8 cellular contexts compared by ENCODE assay signal in the genomic region with DNA sequence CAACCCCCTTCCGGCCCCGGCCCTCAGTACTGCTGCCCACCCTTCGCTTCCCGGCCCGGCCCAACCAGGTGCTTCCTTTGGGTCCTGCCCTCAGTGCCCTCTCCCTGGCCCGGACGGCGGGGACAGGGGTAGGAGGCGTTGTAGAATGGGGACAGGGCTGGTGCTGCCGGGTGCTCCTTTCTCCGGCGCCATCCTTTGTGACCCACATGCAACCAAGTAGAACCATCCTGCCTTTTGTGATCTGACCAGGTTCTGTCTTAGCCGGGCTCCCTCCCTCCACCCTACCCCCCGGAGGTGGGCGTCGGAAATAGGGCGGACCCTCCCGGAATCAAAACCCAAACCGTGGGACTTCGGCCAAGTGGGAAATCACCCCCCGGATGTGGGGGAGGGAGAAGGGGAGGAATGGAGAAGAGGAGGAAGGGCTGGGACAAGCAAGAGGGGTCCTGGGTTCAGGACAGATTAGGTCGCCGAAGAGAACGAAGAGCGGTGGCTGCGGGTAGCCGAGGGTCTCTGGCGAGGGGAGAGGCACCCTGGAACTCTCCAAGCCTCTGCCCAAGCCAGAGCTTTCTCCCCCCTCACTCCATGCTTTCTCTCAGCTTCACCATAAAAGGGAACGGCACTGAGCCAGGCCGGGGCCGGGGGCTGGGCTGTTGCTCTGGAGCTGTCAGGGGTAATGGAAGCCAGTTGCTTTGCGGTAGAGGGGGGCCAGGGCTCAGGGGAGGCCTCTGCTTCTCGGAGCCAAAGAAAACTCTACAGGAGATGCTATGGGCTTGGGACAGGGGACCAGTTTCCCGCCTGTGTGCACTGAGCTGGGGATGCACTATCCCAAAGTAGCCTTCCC. TPM values are rescaled to one million over a fixed set of nuclear protein-coding genes. Genes with fewer than 3 reads are reported as not detected.
DNase-seq lines count a peak whose midpoint lies in the region; ATAC-seq and TF ChIP-seq lines count a peak whose summit lies in the region.

No MANE protein-coding gene starts in this region.

- H3K9me3 ChIP-seq in T-helper 17 cell (ENCODE audit: control insufficient read depth, low read length, poor library complexity, severe bottlenecking) = no peaks in the 10 kb centered on the region
- H3K9me3 ChIP-seq in endocrine pancreas (ENCODE audit: control insufficient read depth, low read length) = no peaks in the 10 kb centered on the region
- H3K9me3 ChIP-seq in mucosa of stomach (ENCODE audit: control insufficient read depth, low read length) = no peaks in the 10 kb centered on the region
- no peaks in the 10 kb centered on the region for H3K9me3 ChIP-seq in tibial artery

- intact Hi-C loops in tibial artery (cut with DNase I; ENCODE audit: low total_unique reads) = no loop called here

- H3K36me3 Mint-ChIP-seq in T-helper 17 cell (ENCODE audit: low read depth) = no peaks in the 10 kb centered on the region

- no peak for TF ChIP-seq CTCF in tibial artery (IDR thresholded peaks at IDR 0.05)

- peaks cover 47% of the 10 kb centered on the region for H3K4me1 Mint-ChIP-seq in T-helper 17 cell

- H3K27ac Mint-ChIP-seq in T-helper 17 cell = peak overlapping the region; percentile 96

- H3K4me3 Mint-ChIP-seq in T-helper 17 cell = peak overlapping the region; percentile 81

- H3K27me3 ChIP-seq in endocrine pancreas (ENCODE audit: control insufficient read depth, insufficient read depth, low read length) (no peaks in the 10 kb centered on the region), mucosa of stomach (ENCODE audit: control insufficient read depth, insufficient read depth, low read length) (peaks cover 7% of the 10 kb centered on the region), tibial artery (no peaks in the 10 kb centered on the region)

- H3K36me3 ChIP-seq in endocrine pancreas (ENCODE audit: control insufficient read depth, insufficient read depth, low read length) = no peaks in the 10 kb centered on the region
- H3K36me3 ChIP-seq in mucosa of stomach (ENCODE audit: control insufficient read depth, insufficient read depth, low read length) = peaks cover 8% of the 10 kb centered on the region
- peaks cover 0 to 29% (median 10%) of the 10 kb centered on the region in 3 donors for H3K36me3 ChIP-seq in tibial artery

- H3K27ac ChIP-seq in tibial artery = peak overlapping the region; percentile 96 to 98

- DNase-seq in T-helper 17 cell = peak in 1 of 3 donors; percentile 26
- DNase-seq in tibial artery = peak; percentile 67 to 93
- no peak for DNase-seq in effector CD8-positive, alpha-beta T cell (lab: John Stamatoyannopoulos, UW)

- no peaks in the 10 kb centered on the region for H3K27me3 Mint-ChIP-seq in T-helper 17 cell

- H3K4me3 ChIP-seq in endocrine pancreas (ENCODE audit: control insufficient read depth, insufficient read depth, low read length) = no peak overlapping the region
- H3K4me3 ChIP-seq in mucosa of stomach (ENCODE audit: low read length) = peak overlapping the region; percentile 47
- peak overlapping the region; percentile 90 to 95 for H3K4me3 ChIP-seq in tibial artery

- H3K4me1 ChIP-seq in endocrine pancreas (ENCODE audit: control insufficient read depth, insufficient read depth, low read length) (no peaks in the 10 kb centered on the region), mucosa of stomach (ENCODE audit: control insufficient read depth, insufficient read depth, low read length) (peaks cover 38% of the 10 kb centered on the region), tibial artery (peaks cover 3 to 74% (median 55%) of the 10 kb centered on the region in 4 donors)

- H3K9ac ChIP-seq in endocrine pancreas (ENCODE audit: control insufficient read depth, insufficient read depth, low read length) (peak overlapping the region; percentile 42), mucosa of stomach (ENCODE audit: low read length) (peak overlapping the region; percentile 70)

- ATAC-seq in GM18498 (IDR thresholded peaks at IDR 0.05; ENCODE audit: unreplicated experiment) (peak; percentile 29), HG02840 (IDR thresholded peaks at IDR 0.05; ENCODE audit: low FRiP score, unreplicated experiment) (peak; percentile 35), T-helper 17 cell (peak; percentile 23), HG03175 (IDR thresholded peaks at IDR 0.05; ENCODE audit: unreplicated experiment) (no peak)

RNA-seq across cellular contexts. Expression of a gene that starts 0.8 kb away (rescaled TPM):
- total RNA-seq in T-helper 17 cell = 100 to 1,000 TPM; 284 to 371 TPM

RNA-seq across cellular contexts. Expression of a gene that starts 6.2 kb away (rescaled TPM):
- total RNA-seq in T-helper 17 cell = 1 to 10 TPM in 1 of 2 donors, under 1 TPM in 1; 0.32 to 1.7 TPM

RNA-seq across cellular contexts. Expression of a gene that starts 14.4 kb away (rescaled TPM):
- 1 to 10 TPM; 4.5 to 5.4 TPM for total RNA-seq in T-helper 17 cell

RNA-seq across cellular contexts. Expression of a gene that starts 20.7 kb away (rescaled TPM):
- 10 to 100 TPM in 1 of 2 donors, 1 to 10 TPM in 1; 8.9 to 10.7 TPM for total RNA-seq in T-helper 17 cell

RNA-seq across cellular contexts. Expression of a gene that starts 39.4 kb away (rescaled TPM):
- 10 to 100 TPM; 42.4 to 47.3 TPM for total RNA-seq in T-helper 17 cell
